ENCODE assay signal across 8 cellular contexts in the genomic region with DNA sequence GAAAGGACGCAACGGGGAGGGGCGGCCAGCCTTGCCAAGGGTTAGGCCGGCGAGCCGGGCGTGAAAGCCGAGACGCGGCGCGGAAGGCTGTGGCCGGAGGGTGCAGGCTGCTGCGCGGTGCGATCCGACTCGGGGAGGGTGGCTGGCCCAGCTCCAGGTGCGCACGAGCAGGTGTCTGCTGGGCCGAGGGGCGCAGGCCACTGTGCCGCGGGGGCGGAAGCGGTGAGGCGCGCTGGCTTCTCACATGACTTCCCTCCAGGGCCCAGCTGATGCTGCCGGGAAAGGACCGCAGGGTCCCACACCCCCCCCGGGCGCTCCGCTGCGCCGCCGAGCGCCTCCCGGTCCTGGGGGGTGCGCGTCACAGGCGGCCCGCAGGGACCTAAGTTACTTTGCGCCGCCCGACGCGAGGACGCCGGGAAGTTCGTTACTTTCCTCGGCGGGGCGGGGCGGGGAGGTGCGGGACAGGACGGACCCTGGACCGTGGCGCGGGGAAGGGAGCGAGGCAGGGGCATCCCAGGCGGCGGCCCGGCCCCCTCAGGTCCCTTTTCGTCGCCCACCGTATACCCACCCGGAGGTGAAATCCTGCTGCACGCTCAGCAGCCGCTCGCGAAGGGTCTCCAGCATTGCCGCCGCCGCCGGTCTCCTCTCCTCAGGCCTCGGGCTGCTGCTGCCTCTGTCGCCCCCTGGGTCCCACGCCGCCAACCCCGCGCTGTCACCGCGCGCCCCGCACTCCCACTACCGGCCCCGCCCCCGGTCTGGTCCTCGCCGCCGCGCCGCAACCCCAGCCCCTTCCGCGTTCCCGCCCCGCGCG. TPM values are rescaled to one million over a fixed set of nuclear protein-coding genes. Genes with fewer than 3 reads are reported as not detected.
DNase-seq lines count a peak whose midpoint lies in the region; ATAC-seq and TF ChIP-seq lines count a peak whose summit lies in the region.

Gene DTNBP1, minus strand, starts transcription at position 783 of the 811 bp plus-strand sequence. Its CDS starts 159 bp downstream, at position 624.

- H3K27ac ChIP-seq in Panc1 (ENCODE audit: low read length), result peak within 1 kb of the TSS; percentile 85
- H3K27ac ChIP-seq in fibroblast of lung (ENCODE audit: insufficient read depth, low read length), result peak within 1 kb of the TSS; percentile 47

- peak; percentile 69 for ATAC-seq in GM19452 (IDR thresholded peaks at IDR 0.05; ENCODE audit: unreplicated experiment)
- peak; percentile 54 for ATAC-seq in HG03565 (IDR thresholded peaks at IDR 0.05; ENCODE audit: unreplicated experiment)
- ATAC-seq in Panc1, result peak; percentile 97
- peak; percentile 88 to 90 for ATAC-seq in activated T-cell treated with anti-CD3 and anti-CD28 coated beads, Interleukin-2, amount 50 U/mL, for 72 hours (replicated peaks in 1 of 2)
- ATAC-seq in natural killer cell treated with Interleukin-12 subunit alpha and Interleukin-12 subunit beta and Interleukin-15 and Interleukin-18, amount 100 ng/mL, for 72 hours, result peak; percentile 93 to 96

- CTCF ChIA-PET in Caco-2 (lab: Charles Lee), result interaction anchor here (0.7 to 0.9 kb wide), 3 partner anchors 10 to 282 kb away, joined by 3 to 4 read pairs (median 3); no protein-coding TSS in a partner anchor
- CTCF ChIA-PET in Panc1 (lab: Charles Lee), result no interaction called here

- H3K9ac ChIP-seq in fibroblast of lung (ENCODE audit: insufficient read depth, low read length), result peak within 1 kb of the TSS; percentile 60

- H3K27ac Mint-ChIP-seq in Caco-2 (ENCODE audit: unreplicated experiment), result no peak within 1 kb of the TSS
- peak within 1 kb of the TSS; percentile 20 for H3K27ac Mint-ChIP-seq in activated T-cell treated with anti-CD3 and anti-CD28 coated beads, Interleukin-2, amount 50 U/mL, for 72 hours
- peak within 1 kb of the TSS; percentile 43 to 55 for H3K27ac Mint-ChIP-seq in natural killer cell treated with Interleukin-12 subunit alpha and Interleukin-12 subunit beta and Interleukin-15 and Interleukin-18, amount 100 ng/mL, for 72 hours

- H3K4me1 ChIP-seq in Caco-2 (no peaks in the 10 kb centered on the region), Panc1 (ENCODE audit: control insufficient read depth, insufficient read depth, low read length) (peaks cover 7% of the 10 kb centered on the region; the same call in 1 of the 2 replicates), fibroblast of lung (ENCODE audit: control insufficient read depth, extremely low read depth, insufficient read depth, low read length) (no peaks in the 10 kb centered on the region)

- peaks cover 2% of the 10 kb centered on the region for H3K79me2 ChIP-seq in fibroblast of lung (ENCODE audit: control insufficient read depth, insufficient read depth, low read length)

- no peaks in the 10 kb centered on the region for H4K20me1 ChIP-seq in fibroblast of lung (ENCODE audit: control insufficient read depth, extremely low read depth, insufficient read depth, low read length)

- peaks cover 3% of the 10 kb centered on the region for H3K27me3 Mint-ChIP-seq in Caco-2 (ENCODE audit: insufficient read depth, unreplicated experiment)
- peaks cover 12% of the 10 kb centered on the region for H3K27me3 Mint-ChIP-seq in activated T-cell treated with anti-CD3 and anti-CD28 coated beads, Interleukin-2, amount 50 U/mL, for 72 hours (ENCODE audit: low read depth)
- peaks cover 0 to 7% of the 10 kb centered on the region in 2 donors for H3K27me3 Mint-ChIP-seq in natural killer cell treated with Interleukin-12 subunit alpha and Interleukin-12 subunit beta and Interleukin-15 and Interleukin-18, amount 100 ng/mL, for 72 hours

- intact Hi-C loops in Caco-2 (cut with micrococcal nuclease; ENCODE audit: unreplicated experiment), result no loop called here
- intact Hi-C loops in Panc1 (cut with micrococcal nuclease; ENCODE audit: unreplicated experiment), result no loop called here

- peak within 1 kb of the TSS; percentile 90 for H3K4me3 ChIP-seq in Caco-2 (ENCODE audit: low read depth, low read length)
- H3K4me3 ChIP-seq in Panc1 (ENCODE audit: low read depth in 2 of 2, low read length in 2 of 2), result peak within 1 kb of the TSS; percentile 64 to 84
- peak within 1 kb of the TSS; percentile 60 to 86 (median 82) for H3K4me3 ChIP-seq in fibroblast of lung (replicated peaks in 1 of 4; ENCODE audit: control extremely low read depth in 1 of 4, insufficient read depth in 1 of 4, low read depth in 3 of 4, low read length in 4 of 4)

- no peaks in the 10 kb centered on the region for H3K36me3 ChIP-seq in Caco-2 (ENCODE audit: control insufficient read depth, insufficient read depth, low read length)
- peaks cover 4% of the 10 kb centered on the region; the same call in 1 of the 2 replicates for H3K36me3 ChIP-seq in Panc1 (ENCODE audit: control insufficient read depth, insufficient read depth, low read length)
- no peaks in the 10 kb centered on the region for H3K36me3 ChIP-seq in fibroblast of lung (ENCODE audit: control insufficient read depth, insufficient read depth, low read length)

- H3K4me3 Mint-ChIP-seq in Caco-2 (ENCODE audit: unreplicated experiment), result peak within 1 kb of the TSS; percentile 65
- H3K4me3 Mint-ChIP-seq in activated T-cell treated with anti-CD3 and anti-CD28 coated beads, Interleukin-2, amount 50 U/mL, for 72 hours, result peak within 1 kb of the TSS; percentile 75 to 81
- H3K4me3 Mint-ChIP-seq in natural killer cell treated with Interleukin-12 subunit alpha and Interleukin-12 subunit beta and Interleukin-15 and Interleukin-18, amount 100 ng/mL, for 72 hours, result peak within 1 kb of the TSS; percentile 77

- TF ChIP-seq CTCF in Caco-2 (IDR thresholded peaks at IDR 0.05; ENCODE audit: insufficient read depth in 1 of 2, low read depth in 1 of 2, low read length in 1 of 2, severe bottlenecking in 1 of 2, unreplicated experiment in 1 of 2), result no peak
- no peak for TF ChIP-seq CTCF in Panc1 (IDR thresholded peaks at IDR 0.05)
- no peak for TF ChIP-seq CTCF in fibroblast of lung (conservative IDR thresholded peaks at IDR 0.05 in 1 of 2, IDR thresholded peaks at IDR 0.05 in 1 of 2; ENCODE audit: low read depth in 1 of 2, low read length in 2 of 2)

- in situ Hi-C loops in Panc1 (cut with HindIII; ENCODE audit: low pct_unique_long_range_greater_than_20kb, low sequenced_read_pairs), result no loop called here

- H3K27me3 ChIP-seq in Caco-2 (replicated peaks; ENCODE audit: control insufficient read depth, insufficient read depth, low read length) (no peaks in the 10 kb centered on the region), Panc1 (ENCODE audit: control insufficient read depth, insufficient read depth, low read length) (peaks cover 3% of the 10 kb centered on the region; the same call in 1 of the 2 replicates), fibroblast of lung (ENCODE audit: control insufficient read depth, insufficient read depth, low read length) (no peaks in the 10 kb centered on the region)

- H3K9me3 Mint-ChIP-seq in Caco-2 (ENCODE audit: unreplicated experiment), result no peaks in the 10 kb centered on the region
- no peaks in the 10 kb centered on the region for H3K9me3 Mint-ChIP-seq in activated T-cell treated with anti-CD3 and anti-CD28 coated beads, Interleukin-2, amount 50 U/mL, for 72 hours
- peaks cover 2% of the 10 kb centered on the region for H3K9me3 Mint-ChIP-seq in natural killer cell treated with Interleukin-12 subunit alpha and Interleukin-12 subunit beta and Interleukin-15 and Interleukin-18, amount 100 ng/mL, for 72 hours

- POLR2A ChIA-PET in Caco-2 (lab: Charles Lee) (interaction anchor here (0.6 kb wide), 1 partner anchor 132 kb away, joined by 3 read pairs; no protein-coding TSS in a partner anchor), Panc1 (lab: Charles Lee) (interaction anchor here (0.6 kb wide), 1 partner anchor 468 kb away, joined by 19 read pairs; no protein-coding TSS in a partner anchor)

- no peaks in the 10 kb centered on the region for H3K4me1 Mint-ChIP-seq in Caco-2 (ENCODE audit: low read depth, unreplicated experiment)
- H3K4me1 Mint-ChIP-seq in activated T-cell treated with anti-CD3 and anti-CD28 coated beads, Interleukin-2, amount 50 U/mL, for 72 hours (ENCODE audit: low read depth), result peaks cover 42% of the 10 kb centered on the region
- H3K4me1 Mint-ChIP-seq in natural killer cell treated with Interleukin-12 subunit alpha and Interleukin-12 subunit beta and Interleukin-15 and Interleukin-18, amount 100 ng/mL, for 72 hours (ENCODE audit: low read depth in 2 of 2), result peaks cover 25 to 36% of the 10 kb centered on the region in 2 donors

- BruUV-seq in Caco-2 (replicated peaks; lab: Mats Ljungman, UMichigan) (no TSS peak), Panc1 (replicated peaks; lab: Mats Ljungman, UMichigan) (no TSS peak)

- peak within 1 kb of the TSS; percentile 73 for H2AFZ ChIP-seq in fibroblast of lung (ENCODE audit: low read length)

- peak within 1 kb of the TSS; percentile 74 for H3K4me2 ChIP-seq in fibroblast of lung (ENCODE audit: extremely low read depth, insufficient read depth, low read length)

- no peaks in the 10 kb centered on the region for H3K9me3 ChIP-seq in Caco-2
- H3K9me3 ChIP-seq in Panc1 (ENCODE audit: control insufficient read depth, insufficient read depth, low read depth, low read length), result no peaks in the 10 kb centered on the region
- H3K9me3 ChIP-seq in fibroblast of lung (ENCODE audit: control insufficient read depth, insufficient read depth, low read depth, low read length), result no peaks in the 10 kb centered on the region

- DNase-seq in Caco-2, result peak; percentile 78 to 91
- no peak for DNase-seq in Panc1 (ENCODE audit: low read depth, low spot score)
- peak; percentile 89 to 92 for DNase-seq in activated T-cell treated with anti-CD3 and anti-CD28 coated beads, Interleukin-2, amount 50 U/mL, for 72 hours
- peak; percentile 17 to 39 for DNase-seq in fibroblast of lung (ENCODE audit: low read depth in 2 of 2)
- DNase-seq in natural killer cell treated with Interleukin-12 subunit alpha and Interleukin-12 subunit beta and Interleukin-15 and Interleukin-18, amount 100 ng/mL, for 72 hours (ENCODE audit: low spot score), result peak; percentile 89
- DNase-seq in stimulated activated naive CD4-positive, alpha-beta T cell treated with Interleukin-2 at 50 U/mL for 16 hours (lab: John Stamatoyannopoulos, UW), result peak; percentile 76

- no peaks in the 10 kb centered on the region for H3K36me3 Mint-ChIP-seq in Caco-2 (ENCODE audit: insufficient read depth, unreplicated experiment)
- H3K36me3 Mint-ChIP-seq in activated T-cell treated with anti-CD3 and anti-CD28 coated beads, Interleukin-2, amount 50 U/mL, for 72 hours (ENCODE audit: insufficient read depth in 2 of 2), result peaks cover 0 to 3% of the 10 kb centered on the region in 2 donors
- no peaks in the 10 kb centered on the region for H3K36me3 Mint-ChIP-seq in natural killer cell treated with Interleukin-12 subunit alpha and Interleukin-12 subunit beta and Interleukin-15 and Interleukin-18, amount 100 ng/mL, for 72 hours

RNA-seq across cellular contexts. Expression of gene DTNBP1, which starts in this region (rescaled TPM):
- total RNA-seq in Caco-2 (2022), result 19.9 and 20.7 TPM in 2 replicates
- total RNA-seq in Panc1 (2021; ENCODE audit: unreplicated experiment), result 29.3 TPM
- 36.0 TPM for polyA plus RNA-seq in Panc1 (2012; ENCODE audit: insufficient read length)
- total RNA-seq in activated T-cell treated with anti-CD3 and anti-CD28 coated beads, Interleukin-2, amount 50 U/mL, for 72 hours, result 10 to 100 TPM; 24.5 to 27.1 TPM
- total RNA-seq in fibroblast of lung, result 6.2 and 9.9 TPM in 2 replicates
- polyA plus RNA-seq in fibroblast of lung, result 13.6 and 16.6 TPM in 2 replicates
- polyA plus RNA-seq in fibroblast of lung (2012), result 13.4 and 17.3 TPM in 2 replicates
- 14.7 and 15.4 TPM in 2 replicates for polyA minus RNA-seq in fibroblast of lung (ENCODE audit: low replicate concordance)
- total RNA-seq in natural killer cell treated with Interleukin-12 subunit alpha and Interleukin-12 subunit beta and Interleukin-15 and Interleukin-18, amount 100 ng/mL, for 72 hours, result 10 to 100 TPM; 21.5 to 32.6 TPM
